15 cellular contexts compared by ENCODE assay signal in genomic region chr2:239345251-239345650, GRCh38.
"Had no signal": no experiment of that assay in that cellular context is flagged by ENCODE, and none has a peak within 500 bp of the region (broad histone marks: within the 10 kb centered on the region; RNA-seq: fewer than 3 reads in every experiment).

No MANE protein-coding gene starts in this region.

- H3K4me3 ChIP-seq: PC-9 had no signal

- DNase-seq: activated CD4-positive, alpha-beta T cell treated with anti-CD3 and anti-CD28 coated beads for 48 hours; activated CD4-positive, alpha-beta T cell treated with anti-CD3 and anti-CD28 coated beads, Interleukin-2, amount 50 U/mL, for 48 hours; activated CD4-positive, CD25-positive, alpha-beta regulatory T cell treated with anti-CD3 and anti-CD28 coated beads, Interleukin-2, amount 50 U/mL, for 72 hours; activated CD8-positive, alpha-beta memory T cell treated with anti-CD3 and anti-CD28 coated beads for 24 hours; activated effector memory CD4-positive, alpha-beta T cell treated with anti-CD3 and anti-CD28 coated beads, Interleukin-2, amount 50 U/mL, for 16 hours; activated naive CD4-positive, alpha-beta T cell treated with anti-CD3 and anti-CD28 coated beads for 36 hours; activated T-cell treated with anti-CD3 and anti-CD28 coated beads, Interleukin-2, amount 50 U/mL, for 4 hours; Kasumi-1; NCI-H187; NCI-H446; PC-9; SIG-M5; T-helper 17 cell; T-helper 9 cell had no signal

- H3K27ac ChIP-seq: PC-9 had no signal

- ATAC-seq: activated T-cell treated with anti-CD3 and anti-CD28 coated beads, Interleukin-2, amount 50 U/mL, for 4 hours; T-helper 17 cell; WTC11 had no signal
